Comparison of ENCODE assay signal across 10 cellular contexts in the genomic region with DNA sequence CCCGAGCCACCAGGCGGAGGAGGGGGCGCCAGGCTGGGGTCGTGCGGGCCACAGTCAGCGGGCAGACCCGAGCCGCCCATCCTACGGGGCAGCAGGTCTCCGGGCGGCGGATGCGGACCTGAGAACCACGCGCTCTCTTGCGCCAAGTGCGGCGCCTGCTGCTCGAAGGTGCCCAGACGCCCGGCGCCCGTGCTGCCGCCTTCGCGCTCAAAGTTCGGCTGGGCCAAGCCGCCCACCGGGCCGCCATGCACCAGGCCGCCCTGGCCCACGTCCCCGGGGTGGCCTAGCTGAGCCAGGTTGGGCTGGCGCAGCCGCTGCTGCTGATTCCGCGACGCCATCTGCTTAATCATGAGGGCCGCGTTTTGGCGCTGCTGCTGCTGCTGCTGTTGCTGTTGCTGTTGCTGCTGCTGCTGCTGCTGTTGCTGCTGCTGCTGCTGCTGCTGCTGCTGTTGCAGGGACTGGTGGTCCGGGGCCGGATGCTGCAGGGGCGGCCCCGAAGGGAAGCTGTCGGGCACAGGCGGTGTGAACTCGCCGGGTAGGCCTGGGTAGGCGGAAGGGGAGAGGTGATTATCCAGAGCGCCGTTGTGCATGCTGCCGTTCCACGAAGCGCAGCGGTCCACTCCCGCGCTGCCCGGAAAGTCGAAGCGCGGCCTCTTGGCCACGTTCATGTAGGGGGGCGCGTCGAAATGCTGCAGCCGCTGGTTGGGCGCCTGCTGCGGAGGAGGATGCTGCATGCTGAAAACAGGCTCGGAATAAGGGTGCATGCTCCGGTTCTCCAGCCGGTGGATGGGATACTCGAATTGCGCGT. TPM values are rescaled to one million over a fixed set of nuclear protein-coding genes. Genes with fewer than 3 reads are reported as not detected.
A peak's percentile ranks its signal among the peaks of the same experiment; 100 is the strongest.
DNase-seq lines count a peak whose midpoint lies in the region; ATAC-seq and TF ChIP-seq lines count a peak whose summit lies in the region.
"Had no signal": no experiment of that assay in that cellular context is flagged by ENCODE, and none has a peak within 500 bp of the region (broad histone marks: within the 10 kb centered on the region; RNA-seq: fewer than 3 reads in every experiment).

No MANE protein-coding gene starts in this region.

- H3K36me3 Mint-ChIP-seq in chondrocyte (ENCODE audit: low read depth), result peaks cover 19% of the 10 kb centered on the region

- peaks cover 30% of the 10 kb centered on the region for H3K4me1 ChIP-seq in lower lobe of right lung

- H3K4me3 ChIP-seq in lower lobe of right lung, result peak overlapping the region; percentile 70

- H3K27me3 Mint-ChIP-seq in chondrocyte (ENCODE audit: low read depth), result no peaks in the 10 kb centered on the region

- no peak for TF ChIP-seq CTCF in chondrocyte (IDR thresholded peaks at IDR 0.05)
- no peak for TF ChIP-seq CTCF in lower lobe of right lung (IDR thresholded peaks at IDR 0.05)

- peak; percentile 63 for DNase-seq in DMS 273 (lab: John Stamatoyannopoulos, UW; ENCODE audit: unreplicated experiment)
- no peak for DNase-seq in DMS 273 treated with DMSO at 0.1 percent for 48 hours (lab: John Stamatoyannopoulos, UW)
- no peak for DNase-seq in chondrocyte (ENCODE audit: low spot score)
- DNase-seq in lower lobe of right lung, result no peak
- no peak for DNase-seq in COLO829 (ENCODE audit: low spot score)
- no peak for DNase-seq in SKM-1 treated with dmso at 0.1 percent for 144 hours (lab: John Stamatoyannopoulos, UW; ENCODE audit: unreplicated experiment)
- DNase-seq in T1000 (lab: John Stamatoyannopoulos, UW), result no peak
- DNase-seq: activated CD4-positive, alpha-beta T cell treated with anti-CD3 and anti-CD28 coated beads for 36 hours had no signal

- H3K27ac ChIP-seq in lower lobe of right lung (no peak overlapping the region), temporal lobe (ENCODE audit: low read depth, low read length) (peak overlapping the region; percentile 20)
- H3K27ac ChIP-seq: 22Rv1 had no signal

- peaks cover 42% of the 10 kb centered on the region for H3K27me3 ChIP-seq in lower lobe of right lung (ENCODE audit: low read depth)

- intact Hi-C loops in lower lobe of right lung (cut with DNase I), result no loop called here

- peaks cover 49% of the 10 kb centered on the region for H3K4me1 Mint-ChIP-seq in chondrocyte (ENCODE audit: low read depth)

- H3K4me3 Mint-ChIP-seq in chondrocyte (ENCODE audit: unreplicated experiment), result peak overlapping the region; percentile 94
- H3K4me3 Mint-ChIP-seq: activated CD4-positive, alpha-beta T cell treated with anti-CD3 and anti-CD28 coated beads for 36 hours had no signal

- H3K9me3 Mint-ChIP-seq in chondrocyte (ENCODE audit: low read depth), result no peaks in the 10 kb centered on the region

- no peaks in the 10 kb centered on the region for H3K9me3 ChIP-seq in lower lobe of right lung

- no peaks in the 10 kb centered on the region for H3K36me3 ChIP-seq in lower lobe of right lung

- peak overlapping the region; percentile 81 for H3K27ac Mint-ChIP-seq in chondrocyte (ENCODE audit: unreplicated experiment)
- H3K27ac Mint-ChIP-seq: activated CD4-positive, alpha-beta T cell treated with anti-CD3 and anti-CD28 coated beads for 36 hours had no signal

- no peak for ATAC-seq in lower lobe of right lung
- ATAC-seq: activated CD4-positive, alpha-beta T cell treated with anti-CD3 and anti-CD28 coated beads for 36 hours had no signal

RNA-seq across cellular contexts. Expression of a gene that starts 2.8 kb away (rescaled TPM):
- total RNA-seq in chondrocyte, result 119 to 156 TPM (median 121 TPM) in 3 replicates
- total RNA-seq in lower lobe of right lung, result 6.5 TPM
- 64.2 TPM for total RNA-seq in temporal lobe
